8 cellular contexts compared by ENCODE assay signal in the genomic region with DNA sequence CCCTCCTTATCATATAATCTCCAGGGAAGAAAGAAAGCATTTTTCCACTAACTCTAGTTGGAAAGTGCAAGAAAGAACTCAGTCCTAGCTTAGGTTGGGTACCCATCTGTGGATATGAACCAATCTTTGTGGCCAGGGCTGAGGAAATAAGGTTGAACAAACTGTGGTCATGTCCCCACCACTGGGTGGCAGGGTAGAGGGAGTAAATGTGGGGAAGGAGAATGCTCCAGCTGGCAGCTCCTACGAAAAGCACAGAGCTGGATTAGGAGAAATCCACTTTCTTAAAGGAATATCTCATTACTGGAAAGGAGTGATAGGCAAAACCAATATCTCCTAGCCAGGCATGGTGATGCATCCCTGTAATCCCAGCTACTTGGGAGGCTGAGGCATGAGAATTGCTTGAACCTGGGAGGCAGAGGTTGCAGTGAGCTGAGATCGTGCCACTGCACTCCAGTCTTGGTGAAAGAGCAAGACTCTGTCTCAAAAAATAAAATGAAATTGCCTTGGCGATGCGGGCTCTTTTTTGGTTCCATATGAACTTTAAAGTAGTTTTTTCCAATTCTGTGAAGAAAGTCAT.
DNase-seq lines count a peak whose midpoint lies in the region; ATAC-seq and TF ChIP-seq lines count a peak whose summit lies in the region.

No MANE protein-coding gene starts in this region.

- H3K27me3 Mint-ChIP-seq in activated naive CD4-positive, alpha-beta T cell treated with anti-CD3 and anti-CD28 coated beads, Interleukin-2, amount 10 ng/mL, durations not matched to agents 7 days and 5 days, result no peaks in the 10 kb centered on the region
- peaks cover 3% of the 10 kb centered on the region for H3K27me3 Mint-ChIP-seq in activated CD8-positive, alpha-beta T cell treated with anti-CD3 and anti-CD28 coated beads for 36 hours
- H3K27me3 Mint-ChIP-seq in stimulated activated naive B cell treated with anti-CD40 and anti-IgM and Interleukin-4, amounts not matched to agents 10 μg/mL and 1 μg/mL and 100 μg/mL, for 72 hours, result peaks cover 0 to 6% of the 10 kb centered on the region in 2 donors

- DNase-seq in activated naive CD4-positive, alpha-beta T cell treated with anti-CD3 and anti-CD28 coated beads, Interleukin-2, amount 10 ng/mL, durations not matched to agents 7 days and 5 days, result peak; percentile 25
- no peak for DNase-seq in activated naive CD4-positive, alpha-beta T cell treated with anti-CD3 and anti-CD28 coated beads, Interleukin-2, amount 50 U/mL, for 16 hours
- DNase-seq in NCI-H2081 treated with DMSO at 0.1 percent for 48 hours (lab: John Stamatoyannopoulos, UW) (peak; percentile 1), islet precursor cell (peak; percentile 75)
- peak; percentile 21 for DNase-seq in activated CD8-positive, alpha-beta T cell treated with anti-CD3 and anti-CD28 coated beads for 36 hours
- no peak for DNase-seq in stimulated activated naive B cell treated with anti-CD40 and anti-IgM and Interleukin-4, amounts not matched to agents 10 μg/mL and 1 μg/mL and 100 μg/mL, for 72 hours

- no peak for TF ChIP-seq CTCF in activated CD8-positive, alpha-beta T cell treated with anti-CD3 and anti-CD28 coated beads for 36 hours (IDR thresholded peaks at IDR 0.05)

- H3K4me1 Mint-ChIP-seq in activated naive CD4-positive, alpha-beta T cell treated with anti-CD3 and anti-CD28 coated beads, Interleukin-2, amount 10 ng/mL, durations not matched to agents 7 days and 5 days, result no peaks in the 10 kb centered on the region
- H3K4me1 Mint-ChIP-seq in activated CD8-positive, alpha-beta T cell treated with anti-CD3 and anti-CD28 coated beads for 36 hours (ENCODE audit: low read depth), result no peaks in the 10 kb centered on the region
- no peaks in the 10 kb centered on the region for H3K4me1 Mint-ChIP-seq in stimulated activated naive B cell treated with anti-CD40 and anti-IgM and Interleukin-4, amounts not matched to agents 10 μg/mL and 1 μg/mL and 100 μg/mL, for 72 hours

- intact Hi-C loops in activated CD8-positive, alpha-beta T cell treated with anti-CD3 and anti-CD28 coated beads for 36 hours (cut with micrococcal nuclease), result loop anchor here (5.0 kb wide), 1 partner anchor 324 kb away; no protein-coding TSS in a partner anchor

- POLR2A ChIA-PET in activated CD8-positive, alpha-beta T cell treated with anti-CD3 and anti-CD28 coated beads for 36 hours (lab: Charles Lee), result no interaction called here

- no peak for ATAC-seq in activated CD8-positive, alpha-beta T cell treated with anti-CD3 and anti-CD28 coated beads for 36 hours
- ATAC-seq in GM18505 (IDR thresholded peaks at IDR 0.05; ENCODE audit: unreplicated experiment) (no peak), GM18517 (IDR thresholded peaks at IDR 0.05; ENCODE audit: unreplicated experiment) (no peak)
- no peak for ATAC-seq in stimulated activated naive B cell treated with anti-CD40 and anti-IgM and Interleukin-4, amounts not matched to agents 10 μg/mL and 1 μg/mL and 100 μg/mL, for 72 hours (replicated peaks)

- H3K4me3 Mint-ChIP-seq in activated naive CD4-positive, alpha-beta T cell treated with anti-CD3 and anti-CD28 coated beads, Interleukin-2, amount 10 ng/mL, durations not matched to agents 7 days and 5 days, result no peak overlapping the region
- H3K4me3 Mint-ChIP-seq in activated CD8-positive, alpha-beta T cell treated with anti-CD3 and anti-CD28 coated beads for 36 hours, result no peak overlapping the region
- H3K4me3 Mint-ChIP-seq in stimulated activated naive B cell treated with anti-CD40 and anti-IgM and Interleukin-4, amounts not matched to agents 10 μg/mL and 1 μg/mL and 100 μg/mL, for 72 hours, result no peak overlapping the region

- no peak for TF ChIP-seq POLR2A in GM18505 (IDR thresholded peaks at IDR 0.05; ENCODE audit: borderline replicate concordance, extremely low read depth, insufficient read depth, insufficient read length)

- CTCF ChIA-PET in activated naive CD4-positive, alpha-beta T cell treated with anti-CD3 and anti-CD28 coated beads, Interleukin-2, amount 10 ng/mL, durations not matched to agents 7 days and 5 days (lab: Charles Lee), result interaction anchor here (0.7 to 1.6 kb wide), 5 partner anchors 91 to 323 kb away, joined by 3 to 5 read pairs (median 4); no protein-coding TSS in a partner anchor
- CTCF ChIA-PET in activated CD8-positive, alpha-beta T cell treated with anti-CD3 and anti-CD28 coated beads for 36 hours (lab: Charles Lee), result interaction anchor here (0.9 to 1.6 kb wide), 3 partner anchors 28 to 328 kb away, joined by 3 to 5 read pairs (median 3); no protein-coding TSS in a partner anchor

- no peak overlapping the region for H3K27ac Mint-ChIP-seq in activated naive CD4-positive, alpha-beta T cell treated with anti-CD3 and anti-CD28 coated beads, Interleukin-2, amount 10 ng/mL, durations not matched to agents 7 days and 5 days
- no peak overlapping the region for H3K27ac Mint-ChIP-seq in activated CD8-positive, alpha-beta T cell treated with anti-CD3 and anti-CD28 coated beads for 36 hours
- H3K27ac Mint-ChIP-seq in stimulated activated naive B cell treated with anti-CD40 and anti-IgM and Interleukin-4, amounts not matched to agents 10 μg/mL and 1 μg/mL and 100 μg/mL, for 72 hours, result no peak overlapping the region

- H3K36me3 Mint-ChIP-seq in activated naive CD4-positive, alpha-beta T cell treated with anti-CD3 and anti-CD28 coated beads, Interleukin-2, amount 10 ng/mL, durations not matched to agents 7 days and 5 days, result no peaks in the 10 kb centered on the region
- H3K36me3 Mint-ChIP-seq in activated CD8-positive, alpha-beta T cell treated with anti-CD3 and anti-CD28 coated beads for 36 hours (ENCODE audit: low read depth), result no peaks in the 10 kb centered on the region
- H3K36me3 Mint-ChIP-seq in stimulated activated naive B cell treated with anti-CD40 and anti-IgM and Interleukin-4, amounts not matched to agents 10 μg/mL and 1 μg/mL and 100 μg/mL, for 72 hours, result no peaks in the 10 kb centered on the region

- no peaks in the 10 kb centered on the region for H3K9me3 Mint-ChIP-seq in activated naive CD4-positive, alpha-beta T cell treated with anti-CD3 and anti-CD28 coated beads, Interleukin-2, amount 10 ng/mL, durations not matched to agents 7 days and 5 days
- H3K9me3 Mint-ChIP-seq in activated CD8-positive, alpha-beta T cell treated with anti-CD3 and anti-CD28 coated beads for 36 hours, result peaks cover 1% of the 10 kb centered on the region
- H3K9me3 Mint-ChIP-seq in stimulated activated naive B cell treated with anti-CD40 and anti-IgM and Interleukin-4, amounts not matched to agents 10 μg/mL and 1 μg/mL and 100 μg/mL, for 72 hours, result peaks cover 0 to 1% of the 10 kb centered on the region in 2 donors

Comparison
In these comparisons a context has a peak if more than half of its experiments do, and no peak if none do; other contexts are left out.
1. DNase-seq: peak in activated naive CD4-positive, alpha-beta T cell treated with anti-CD3 and anti-CD28 coated beads, Interleukin-2, amount 10 ng/mL, durations not matched to agents 7 days and 5 days (single experiment), NCI-H2081 treated with DMSO at 0.1 percent for 48 hours (single experiment), activated CD8-positive, alpha-beta T cell treated with anti-CD3 and anti-CD28 coated beads for 36 hours (single experiment) and islet precursor cell (single experiment); none in activated naive CD4-positive, alpha-beta T cell treated with anti-CD3 and anti-CD28 coated beads, Interleukin-2, amount 50 U/mL, for 16 hours (single experiment) and stimulated activated naive B cell treated with anti-CD40 and anti-IgM and Interleukin-4, amounts not matched to agents 10 μg/mL and 1 μg/mL and 100 μg/mL, for 72 hours (single experiment).